In the genomic region with DNA sequence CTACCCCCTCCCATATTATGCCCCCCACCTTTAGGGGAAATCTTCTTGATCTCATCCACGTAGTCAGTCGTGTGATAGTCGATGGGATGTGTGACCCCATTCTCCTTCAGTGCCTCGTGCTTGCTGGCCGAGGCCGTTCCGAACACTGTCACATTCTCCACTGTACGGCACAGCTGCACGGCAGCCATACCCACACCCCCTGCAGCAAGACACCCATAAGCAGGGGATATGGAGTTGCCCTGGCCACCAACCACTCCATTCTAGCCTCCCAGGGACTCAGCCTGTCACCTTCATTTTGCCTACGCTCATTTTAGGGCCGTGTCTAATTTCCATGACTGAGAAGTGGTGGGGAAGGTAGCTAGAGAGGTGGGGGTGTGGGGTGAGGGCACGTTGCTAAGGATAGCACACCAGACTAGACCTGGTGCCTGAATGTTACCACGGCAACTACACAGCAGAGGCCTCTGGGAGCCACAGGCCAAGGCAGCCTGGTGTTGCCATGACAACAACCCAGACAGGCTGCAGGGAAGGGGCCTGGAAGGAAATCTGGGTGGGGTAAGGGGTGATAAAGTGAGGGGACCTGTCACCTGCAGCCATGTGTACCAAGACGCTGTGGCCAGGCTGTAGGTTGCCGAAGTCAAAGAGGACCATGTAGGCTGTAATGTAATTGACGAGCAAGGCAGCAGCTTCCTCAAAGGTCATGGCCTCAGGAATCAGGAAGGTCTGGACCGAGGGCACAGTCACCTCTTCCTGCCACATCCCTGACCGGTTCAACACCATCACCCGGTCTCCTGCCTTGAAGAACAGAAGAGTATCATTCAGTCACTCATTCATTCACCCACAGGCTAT, we compare ENCODE assay signal across 9 cellular contexts. TPM values are rescaled to one million over a fixed set of nuclear protein-coding genes. Genes with fewer than 3 reads are reported as not detected.
DNase-seq lines count a peak whose midpoint lies in the region; ATAC-seq, FAIRE-seq and TF ChIP-seq lines count a peak whose summit lies in the region.
"Had no signal": no experiment of that assay in that cellular context is flagged by ENCODE, and none has a peak within 500 bp of the region (broad histone marks: within the 10 kb centered on the region; RNA-seq: fewer than 3 reads in every experiment).

No MANE protein-coding gene starts in this region.

- dilution Hi-C loops in endothelial cell of umbilical vein (cut with MboI; ENCODE audit: extremely low pct_ligation_motif_present, low sequenced_read_pairs) = no loop called here

- no peak overlapping the region for H3K4me3 Mint-ChIP-seq in activated CD8-positive, alpha-beta memory T cell treated with anti-CD3 and anti-CD28 coated beads, Interleukin-2, amount 10 ng/mL, durations not matched to agents 7 days and 5 days
- H3K4me3 Mint-ChIP-seq in stimulated activated naive CD8-positive, alpha-beta T cell treated with anti-CD3 and anti-CD28 coated beads, Interleukin-15, Interleukin-2, amounts not matched to agents 100 ng/mL and 50 ng/mL, for 24 hours = no peak overlapping the region

- no peaks in the 10 kb centered on the region for H3K27me3 ChIP-seq in endothelial cell of umbilical vein (ENCODE audit: control insufficient read depth in 2 of 2, insufficient read depth in 2 of 2, low read length in 2 of 2)

- CTCF ChIA-PET in activated CD8-positive, alpha-beta memory T cell treated with anti-CD3 and anti-CD28 coated beads, Interleukin-2, amount 10 ng/mL, durations not matched to agents 7 days and 5 days (lab: Charles Lee) = interaction anchor here (1.6 kb wide), 1 partner anchor 20 kb away, joined by 7 read pairs; a partner anchor contains a TSS
- CTCF ChIA-PET in endothelial cell of umbilical vein (lab: Charles Lee) = interaction anchor here (0.9 to 5.5 kb wide), 4 partner anchors 12 to 154 kb away, joined by 4 to 22 read pairs (median 6); a partner anchor contains a TSS

- H3K4me3 ChIP-seq in endothelial cell of umbilical vein (replicated peaks in 1 of 3; ENCODE audit: insufficient read depth in 1 of 3, low read depth in 1 of 3, low read length in 3 of 3) = no peak overlapping the region

- H3K9me1 ChIP-seq in endothelial cell of umbilical vein (replicated peaks; ENCODE audit: control insufficient read depth, extremely low read depth, insufficient read depth, low read length) = no peaks in the 10 kb centered on the region

- TF ChIP-seq CTCF in endothelial cell of umbilical vein (IDR thresholded peaks at IDR 0.05; ENCODE audit: extremely low read depth in 1 of 2, insufficient read depth in 1 of 2, low read depth in 1 of 2, low read length in 2 of 2) = no peak

- TF ChIP-seq POLR2A in endothelial cell of umbilical vein (IDR thresholded peaks at IDR 0.05; ENCODE audit: low read depth, low read length) = no peak

- peaks cover 37% of the 10 kb centered on the region for H3K79me2 ChIP-seq in endothelial cell of umbilical vein (ENCODE audit: control insufficient read depth, insufficient read depth, low read length)

- H3K9ac ChIP-seq in endothelial cell of umbilical vein (replicated peaks; ENCODE audit: extremely low read depth, insufficient read depth, low read length) = no peak overlapping the region

- intact Hi-C loops in endothelial cell of umbilical vein (cut with micrococcal nuclease) = no loop called here

- DNase-seq in activated CD8-positive, alpha-beta memory T cell treated with anti-CD3 and anti-CD28 coated beads, Interleukin-2, amount 10 ng/mL, durations not matched to agents 7 days and 5 days = peak; percentile 55
- no peak for DNase-seq in activated CD8-positive, alpha-beta memory T cell treated with anti-CD3 and anti-CD28 coated beads for 24 hours
- peak; percentile 54 for DNase-seq in NCI-H69 (lab: John Stamatoyannopoulos, UW)
- no peak for DNase-seq in endothelial cell of umbilical vein (ENCODE audit: low read depth, low spot score)

- H3K27ac ChIP-seq in endothelial cell of umbilical vein (ENCODE audit: insufficient read depth, low read depth, low read length) = no peak overlapping the region

- H3K4me1 ChIP-seq in endothelial cell of umbilical vein (ENCODE audit: control insufficient read depth, extremely low read depth, insufficient read depth, low read length) = peaks cover 37% of the 10 kb centered on the region

- no TSS peak for BruUV-seq in endothelial cell of umbilical vein (replicated peaks; lab: Mats Ljungman, UMichigan)

- peaks cover 16% of the 10 kb centered on the region for H3K36me3 Mint-ChIP-seq in activated CD8-positive, alpha-beta memory T cell treated with anti-CD3 and anti-CD28 coated beads, Interleukin-2, amount 10 ng/mL, durations not matched to agents 7 days and 5 days
- H3K36me3 Mint-ChIP-seq in stimulated activated naive CD8-positive, alpha-beta T cell treated with anti-CD3 and anti-CD28 coated beads, Interleukin-15, Interleukin-2, amounts not matched to agents 100 ng/mL and 50 ng/mL, for 24 hours (ENCODE audit: low read depth) = peaks cover 8% of the 10 kb centered on the region

- peak overlapping the region; percentile 13 for H3K4me2 ChIP-seq in endothelial cell of umbilical vein (ENCODE audit: insufficient read depth, low read length)

- FAIRE-seq in endothelial cell of umbilical vein (lab: Jason Lieb, UNC) = peak; percentile 78
- FAIRE-seq: G401.6 had no signal

- H3K36me3 ChIP-seq in endothelial cell of umbilical vein (ENCODE audit: control insufficient read depth in 2 of 2, extremely low read depth in 1 of 2, insufficient read depth in 2 of 2, low read length in 2 of 2) = peaks cover 3 to 34% of the 10 kb centered on the region in 2 experiments

- ATAC-seq in activated CD8-positive, alpha-beta memory T cell treated with anti-CD3 and anti-CD28 coated beads, Interleukin-2, amount 10 ng/mL, durations not matched to agents 7 days and 5 days = peak; percentile 37
- ATAC-seq in GM21381 (IDR thresholded peaks at IDR 0.05; ENCODE audit: unreplicated experiment) (no peak), HG02678 (IDR thresholded peaks at IDR 0.05; ENCODE audit: unreplicated experiment) (no peak), HG02884 (IDR thresholded peaks at IDR 0.05; ENCODE audit: unreplicated experiment) (no peak)

- H4K20me1 ChIP-seq in endothelial cell of umbilical vein (replicated peaks; ENCODE audit: control insufficient read depth, extremely low read depth, insufficient read depth, low read length) = no peaks in the 10 kb centered on the region

- H3K4me1 Mint-ChIP-seq in activated CD8-positive, alpha-beta memory T cell treated with anti-CD3 and anti-CD28 coated beads, Interleukin-2, amount 10 ng/mL, durations not matched to agents 7 days and 5 days = peaks cover 20% of the 10 kb centered on the region
- peaks cover 28% of the 10 kb centered on the region for H3K4me1 Mint-ChIP-seq in stimulated activated naive CD8-positive, alpha-beta T cell treated with anti-CD3 and anti-CD28 coated beads, Interleukin-15, Interleukin-2, amounts not matched to agents 100 ng/mL and 50 ng/mL, for 24 hours (ENCODE audit: low read depth)

- H3K9me3 ChIP-seq in endothelial cell of umbilical vein (replicated peaks; ENCODE audit: control insufficient read depth, insufficient read depth, low read length) = no peaks in the 10 kb centered on the region

- H3K9me3 Mint-ChIP-seq in activated CD8-positive, alpha-beta memory T cell treated with anti-CD3 and anti-CD28 coated beads, Interleukin-2, amount 10 ng/mL, durations not matched to agents 7 days and 5 days (ENCODE audit: low read depth) = no peaks in the 10 kb centered on the region
- no peaks in the 10 kb centered on the region for H3K9me3 Mint-ChIP-seq in stimulated activated naive CD8-positive, alpha-beta T cell treated with anti-CD3 and anti-CD28 coated beads, Interleukin-15, Interleukin-2, amounts not matched to agents 100 ng/mL and 50 ng/mL, for 24 hours

- H3K27me3 Mint-ChIP-seq in activated CD8-positive, alpha-beta memory T cell treated with anti-CD3 and anti-CD28 coated beads, Interleukin-2, amount 10 ng/mL, durations not matched to agents 7 days and 5 days = no peaks in the 10 kb centered on the region
- H3K27me3 Mint-ChIP-seq in stimulated activated naive CD8-positive, alpha-beta T cell treated with anti-CD3 and anti-CD28 coated beads, Interleukin-15, Interleukin-2, amounts not matched to agents 100 ng/mL and 50 ng/mL, for 24 hours = no peaks in the 10 kb centered on the region

- POLR2A ChIA-PET in endothelial cell of umbilical vein (lab: Charles Lee) = no interaction called here

- H2AFZ ChIP-seq in endothelial cell of umbilical vein (ENCODE audit: low read depth, low read length) = no peak overlapping the region

- H3K27ac Mint-ChIP-seq in activated CD8-positive, alpha-beta memory T cell treated with anti-CD3 and anti-CD28 coated beads, Interleukin-2, amount 10 ng/mL, durations not matched to agents 7 days and 5 days = no peak overlapping the region
- H3K27ac Mint-ChIP-seq in stimulated activated naive CD8-positive, alpha-beta T cell treated with anti-CD3 and anti-CD28 coated beads, Interleukin-15, Interleukin-2, amounts not matched to agents 100 ng/mL and 50 ng/mL, for 24 hours = peak overlapping the region; percentile 19

RNA-seq across cellular contexts. Expression of a gene that starts 4.0 kb away (rescaled TPM):
- total RNA-seq in activated CD8-positive, alpha-beta memory T cell treated with anti-CD3 and anti-CD28 coated beads, Interleukin-2, amount 10 ng/mL, durations not matched to agents 7 days and 5 days = 10 to 100 TPM; 10.7 to 16.8 TPM
- 482 and 487 TPM in 2 replicates for total RNA-seq in endothelial cell of umbilical vein
- polyA plus RNA-seq in endothelial cell of umbilical vein = 339 and 370 TPM in 2 replicates
- polyA plus RNA-seq in endothelial cell of umbilical vein (2011; cell fraction: cytosol; rRNA removed) = 350 and 373 TPM in 2 replicates
- 171 and 172 TPM in 2 replicates for polyA plus RNA-seq in endothelial cell of umbilical vein (2011; cell fraction: nucleus; rRNA removed)
- 681 and 716 TPM in 2 replicates for polyA plus RNA-seq in endothelial cell of umbilical vein (2012)
- 606 and 665 TPM in 2 replicates for polyA minus RNA-seq in endothelial cell of umbilical vein
- 77.7 TPM for polyA minus RNA-seq in endothelial cell of umbilical vein (2011; cell fraction: cytosol; rRNA and poly(A)+ RNA removed)
- polyA minus RNA-seq in endothelial cell of umbilical vein (2011; cell fraction: nucleus; rRNA and poly(A)+ RNA removed) = 61.4 and 67.8 TPM in 2 replicates

RNA-seq across cellular contexts. Expression of a gene that starts 6.8 kb away (rescaled TPM):
- total RNA-seq in activated CD8-positive, alpha-beta memory T cell treated with anti-CD3 and anti-CD28 coated beads, Interleukin-2, amount 10 ng/mL, durations not matched to agents 7 days and 5 days = not detected
- 0.53 and 0.97 TPM in 2 replicates for total RNA-seq in endothelial cell of umbilical vein
- polyA plus RNA-seq in endothelial cell of umbilical vein = 0.60 and 0.81 TPM in 2 replicates
- polyA plus RNA-seq in endothelial cell of umbilical vein (2011; cell fraction: cytosol; rRNA removed) = 0.48 and 0.52 TPM in 2 replicates
- 0.22 and 0.31 TPM in 2 replicates for polyA plus RNA-seq in endothelial cell of umbilical vein (2011; cell fraction: nucleus; rRNA removed)
- 0.55 and 0.82 TPM in 2 replicates for polyA plus RNA-seq in endothelial cell of umbilical vein (2012)
- polyA minus RNA-seq in endothelial cell of umbilical vein = 0.19 and 0.39 TPM in 2 replicates
- polyA minus RNA-seq in endothelial cell of umbilical vein (2011; cell fraction: cytosol; rRNA and poly(A)+ RNA removed) = not detected
- not detected in 2 replicates for polyA minus RNA-seq in endothelial cell of umbilical vein (2011; cell fraction: nucleus; rRNA and poly(A)+ RNA removed)

RNA-seq across cellular contexts. Expression of a gene that starts 11.6 kb away (rescaled TPM):
- total RNA-seq in activated CD8-positive, alpha-beta memory T cell treated with anti-CD3 and anti-CD28 coated beads, Interleukin-2, amount 10 ng/mL, durations not matched to agents 7 days and 5 days = 100 to 1,000 TPM; 125 to 175 TPM
- total RNA-seq in endothelial cell of umbilical vein = 9.4 and 11.1 TPM in 2 replicates
- polyA plus RNA-seq in endothelial cell of umbilical vein = 22.5 and 23.5 TPM in 2 replicates
- polyA plus RNA-seq in endothelial cell of umbilical vein (2011; cell fraction: cytosol; rRNA removed) = 17.1 and 17.9 TPM in 2 replicates
- 13.8 and 14.5 TPM in 2 replicates for polyA plus RNA-seq in endothelial cell of umbilical vein (2011; cell fraction: nucleus; rRNA removed)
- 8.8 and 9.0 TPM in 2 replicates for polyA plus RNA-seq in endothelial cell of umbilical vein (2012)
- polyA minus RNA-seq in endothelial cell of umbilical vein = 11.0 and 11.7 TPM in 2 replicates
- 11.2 TPM for polyA minus RNA-seq in endothelial cell of umbilical vein (2011; cell fraction: cytosol; rRNA and poly(A)+ RNA removed)
- polyA minus RNA-seq in endothelial cell of umbilical vein (2011; cell fraction: nucleus; rRNA and poly(A)+ RNA removed) = 4.4 and 5.2 TPM in 2 replicates

RNA-seq across cellular contexts. Expression of a gene that starts 20.0 kb away (rescaled TPM):
- 100 to 1,000 TPM; 889 to 934 TPM for total RNA-seq in activated CD8-positive, alpha-beta memory T cell treated with anti-CD3 and anti-CD28 coated beads, Interleukin-2, amount 10 ng/mL, durations not matched to agents 7 days and 5 days
- total RNA-seq in endothelial cell of umbilical vein = 1,014 and 1,102 TPM in 2 replicates
- 2,467 and 2,620 TPM in 2 replicates for polyA plus RNA-seq in endothelial cell of umbilical vein
- polyA plus RNA-seq in endothelial cell of umbilical vein (2011; cell fraction: cytosol; rRNA removed) = 4,890 and 5,080 TPM in 2 replicates
- polyA plus RNA-seq in endothelial cell of umbilical vein (2011; cell fraction: nucleus; rRNA removed) = 1,058 and 1,799 TPM in 2 replicates
- 2,952 and 3,928 TPM in 2 replicates for polyA plus RNA-seq in endothelial cell of umbilical vein (2012)
- polyA minus RNA-seq in endothelial cell of umbilical vein = 1,135 and 1,329 TPM in 2 replicates
- 601 TPM for polyA minus RNA-seq in endothelial cell of umbilical vein (2011; cell fraction: cytosol; rRNA and poly(A)+ RNA removed)
- polyA minus RNA-seq in endothelial cell of umbilical vein (2011; cell fraction: nucleus; rRNA and poly(A)+ RNA removed) = 149 and 293 TPM in 2 replicates

RNA-seq across cellular contexts. Expression of a gene that starts 37.9 kb away (rescaled TPM):
- 10 to 100 TPM; 16.9 to 17.4 TPM for total RNA-seq in activated CD8-positive, alpha-beta memory T cell treated with anti-CD3 and anti-CD28 coated beads, Interleukin-2, amount 10 ng/mL, durations not matched to agents 7 days and 5 days
- total RNA-seq in endothelial cell of umbilical vein = 11.7 and 12.0 TPM in 2 replicates
- polyA plus RNA-seq in endothelial cell of umbilical vein = 7.3 and 9.2 TPM in 2 replicates
- polyA plus RNA-seq in endothelial cell of umbilical vein (2011; cell fraction: cytosol; rRNA removed) = 7.5 and 7.8 TPM in 2 replicates
- 9.2 and 9.5 TPM in 2 replicates for polyA plus RNA-seq in endothelial cell of umbilical vein (2011; cell fraction: nucleus; rRNA removed)
- polyA plus RNA-seq in endothelial cell of umbilical vein (2012) = 8.1 and 8.9 TPM in 2 replicates
- 11.6 and 13.4 TPM in 2 replicates for polyA minus RNA-seq in endothelial cell of umbilical vein
- polyA minus RNA-seq in endothelial cell of umbilical vein (2011; cell fraction: cytosol; rRNA and poly(A)+ RNA removed) = 5.4 TPM
- polyA minus RNA-seq in endothelial cell of umbilical vein (2011; cell fraction: nucleus; rRNA and poly(A)+ RNA removed) = 7.1 and 8.8 TPM in 2 replicates

Comparison
In these comparisons a context has a peak if more than half of its experiments do, and no peak if none do; other contexts are left out.
1. DNase-seq: peak in activated CD8-positive, alpha-beta memory T cell treated with anti-CD3 and anti-CD28 coated beads, Interleukin-2, amount 10 ng/mL, durations not matched to agents 7 days and 5 days (single experiment) and NCI-H69 (single experiment); none in activated CD8-positive, alpha-beta memory T cell treated with anti-CD3 and anti-CD28 coated beads for 24 hours (single experiment) and endothelial cell of umbilical vein (single experiment).
2. RNA of a gene that starts 4.0 kb away (total RNA-seq): 482 to 487 TPM in endothelial cell of umbilical vein; 10.7 to 16.8 TPM in activated CD8-positive, alpha-beta memory T cell treated with anti-CD3 and anti-CD28 coated beads, Interleukin-2, amount 10 ng/mL, durations not matched to agents 7 days and 5 days; every median in the first group is over 10 times any median in the second.
3. RNA of a gene that starts 11.6 kb away (total RNA-seq): 125 to 175 TPM in activated CD8-positive, alpha-beta memory T cell treated with anti-CD3 and anti-CD28 coated beads, Interleukin-2, amount 10 ng/mL, durations not matched to agents 7 days and 5 days; 9.4 to 11.1 TPM in endothelial cell of umbilical vein; every median in the first group is over 10 times any median in the second.